Comparison of ENCODE assay signal across 25 cellular contexts in genomic region chr21:46597896-46598343, GRCh38. TPM values are rescaled to one million over a fixed set of nuclear protein-coding genes. Genes with fewer than 3 reads are reported as not detected.
"Had no signal": no experiment of that assay in that cellular context is flagged by ENCODE, and none has a peak within 500 bp of the region (broad histone marks: within the 10 kb centered on the region; RNA-seq: fewer than 3 reads in every experiment).

No MANE protein-coding gene starts in this region.

- H3K36me3 ChIP-seq: cardiac muscle cell, ovary, stomach, suprapubic skin, vagina had no signal

- H3K4me3 ChIP-seq: cardiac muscle cell, lung, ovary, stomach, suprapubic skin, vagina had no signal

- H3K36me3 Mint-ChIP-seq: natural killer cell; stimulated activated memory B cell treated with anti-CD40 and anti-IgM and Interleukin-4, amounts not matched to agents 10 μg/mL and 1 μg/mL and 100 μg/mL, for 72 hours had no signal

- H3K27me3 Mint-ChIP-seq: activated CD4-positive, alpha-beta T cell treated with anti-CD3 and anti-CD28 coated beads, Interleukin-2, amount 10 ng/mL, durations not matched to agents 7 days and 5 days; activated naive CD8-positive, alpha-beta T cell; stimulated activated memory B cell treated with anti-CD40 and anti-IgM and Interleukin-4, amounts not matched to agents 10 μg/mL and 1 μg/mL and 100 μg/mL, for 72 hours; T-helper 17 cell; type B pancreatic cell had no signal

- ATAC-seq: activated CD8-positive, alpha-beta T cell treated with anti-CD3 and anti-CD28 coated beads, Interleukin-2, amount 10 ng/mL, durations not matched to agents 7 days and 5 days; foreskin keratinocyte; natural killer cell; T-helper 17 cell had no signal

- H3K4me1 ChIP-seq: foreskin keratinocyte had no signal

- H3K9me3 ChIP-seq: suprapubic skin, vagina had no signal

- H3K27me3 ChIP-seq: cardiac muscle cell, ovary, suprapubic skin, vagina had no signal

- H3K4me1 Mint-ChIP-seq: stimulated activated memory B cell treated with anti-CD40 and anti-IgM and Interleukin-4, amounts not matched to agents 10 μg/mL and 1 μg/mL and 100 μg/mL, for 72 hours had no signal

- H3K27ac Mint-ChIP-seq: activated CD4-positive, alpha-beta T cell treated with anti-CD3 and anti-CD28 coated beads, Interleukin-2, amount 10 ng/mL, durations not matched to agents 7 days and 5 days; activated CD8-positive, alpha-beta T cell treated with anti-CD3 and anti-CD28 coated beads, Interleukin-2, amount 10 ng/mL, durations not matched to agents 7 days and 5 days; dendritic cell treated with granulocyte-macrophage colony-stimulating factor and Interleukin-4, amounts not matched to agents 40 ng/mL and 50 ng/mL, for 4 days; natural killer cell; stimulated activated memory B cell treated with anti-CD40 and anti-IgM and Interleukin-4, amounts not matched to agents 10 μg/mL and 1 μg/mL and 100 μg/mL, for 72 hours; T-helper 17 cell; type B pancreatic cell had no signal

- DNase-seq: activated CD4-positive, alpha-beta T cell treated with anti-CD3 and anti-CD28 coated beads, Interleukin-2, amount 10 ng/mL, durations not matched to agents 7 days and 5 days; activated CD4-positive, CD25-positive, alpha-beta regulatory T cell treated with anti-CD3 and anti-CD28 coated beads, Interleukin-2, amount 50 U/mL, for 72 hours; activated CD8-positive, alpha-beta T cell treated with anti-CD3 and anti-CD28 coated beads, Interleukin-2, amount 10 ng/mL, durations not matched to agents 7 days and 5 days; amygdala; effector CD4-positive, alpha-beta T cell; foreskin keratinocyte; natural killer cell; small intestine; stimulated activated CD4-positive, alpha-beta T cell treated with anti-CD3 and anti-CD28 coated beads, Interleukin-15, amount 100 ng/mL, for 24 hours; stomach; SW 1271; T-helper 17 cell had no signal

- H3K27ac ChIP-seq: cardiac muscle cell, foreskin keratinocyte, stomach, suprapubic skin, vagina had no signal

- FAIRE-seq: kidney, small intestine had no signal

- H3K4me3 Mint-ChIP-seq: activated CD4-positive, alpha-beta T cell treated with anti-CD3 and anti-CD28 coated beads, Interleukin-2, amount 10 ng/mL, durations not matched to agents 7 days and 5 days; activated CD8-positive, alpha-beta T cell treated with anti-CD3 and anti-CD28 coated beads, Interleukin-2, amount 10 ng/mL, durations not matched to agents 7 days and 5 days; activated naive CD8-positive, alpha-beta T cell; dendritic cell treated with granulocyte-macrophage colony-stimulating factor and Interleukin-4, amounts not matched to agents 40 ng/mL and 50 ng/mL, for 4 days; mesothelial cell of epicardium; natural killer cell; stimulated activated memory B cell treated with anti-CD40 and anti-IgM and Interleukin-4, amounts not matched to agents 10 μg/mL and 1 μg/mL and 100 μg/mL, for 72 hours; T-helper 17 cell; type B pancreatic cell had no signal

RNA-seq across cellular contexts. Expression of gene S100B, which starts 7.0 kb away (rescaled TPM):
- total RNA-seq: foreskin keratinocyte, glomerular endothelial cell, pulmonary artery endothelial cell, T-helper 17 cell had no signal
